In genomic region chr19:1269065-1269477, GRCh38 we compare ENCODE assay signal across 8 cellular contexts. TPM values are rescaled to one million over a fixed set of nuclear protein-coding genes. Genes with fewer than 3 reads are reported as not detected.
DNase-seq lines count a peak whose midpoint lies in the region; ATAC-seq and TF ChIP-seq lines count a peak whose summit lies in the region.

TSS of gene CIRBP (plus strand) at chr19:1269332. CDS start at chr19:1270934, 1,602 bp downstream.

- peaks cover 44% of the 10 kb centered on the region for H3K79me2 ChIP-seq in PC-9 (ENCODE audit: low read depth)

- H3K4me1 ChIP-seq in PC-9 (replicated peaks; ENCODE audit: insufficient read depth) (peaks cover 51% of the 10 kb centered on the region), mucosa of rectum (ENCODE audit: control insufficient read depth in 2 of 2, insufficient read depth in 2 of 2, low read length in 2 of 2) (peaks cover 72 to 76% of the 10 kb centered on the region in 2 donors)

- peaks cover 43% of the 10 kb centered on the region for H3F3A ChIP-seq in PC-9 (ENCODE audit: insufficient read depth, low read depth)

- H3K9me3 ChIP-seq in PC-9 (ENCODE audit: insufficient read depth, low read depth): no peaks in the 10 kb centered on the region
- no peaks in the 10 kb centered on the region for H3K9me3 ChIP-seq in mucosa of rectum (ENCODE audit: control insufficient read depth in 2 of 2, low read length in 2 of 2)

- TF ChIP-seq CTCF in PC-9 (conservative IDR thresholded peaks at IDR 0.05): no peak

- H4K20me1 ChIP-seq in PC-9 (ENCODE audit: insufficient read depth): peaks cover 12% of the 10 kb centered on the region

- H3K9me2 ChIP-seq in PC-9 (ENCODE audit: insufficient read depth): no peaks in the 10 kb centered on the region

- peak within 1 kb of the TSS; percentile 82 for H3K27ac ChIP-seq in PC-9
- peak within 1 kb of the TSS; percentile 99 for H3K27ac ChIP-seq in epithelial cell of prostate
- H3K27ac ChIP-seq in mucosa of rectum (ENCODE audit: low read depth in 2 of 2, low read length in 2 of 2): peak within 1 kb of the TSS; percentile 95 to 96

- H3K36me3 ChIP-seq in PC-9 (ENCODE audit: low read depth) (peaks cover 11% of the 10 kb centered on the region; the same call in 1 of the 2 replicates), mucosa of rectum (ENCODE audit: control insufficient read depth in 2 of 2, insufficient read depth in 2 of 2, low read length in 2 of 2) (peaks cover 33 to 38% of the 10 kb centered on the region in 2 donors)

- ATAC-seq in GM21576 (IDR thresholded peaks at IDR 0.05; ENCODE audit: unreplicated experiment): peak; percentile 56

- intact Hi-C loops in PC-9 (cut with micrococcal nuclease; ENCODE audit: unreplicated experiment): no loop called here

- in situ Hi-C loops in KBM-7 (cut with MboI; ENCODE audit: low pct_unique_long_range_greater_than_20kb, low sequenced_read_pairs): no loop called here

- H3K27me3 ChIP-seq in PC-9 (ENCODE audit: insufficient read depth, low read depth) (no peaks in the 10 kb centered on the region), mucosa of rectum (ENCODE audit: control insufficient read depth in 2 of 2, insufficient read depth in 2 of 2, low read length in 2 of 2) (no peaks in the 10 kb centered on the region)

- DNase-seq in DMS114 treated with DMSO at 0.1 percent for 48 hours (lab: John Stamatoyannopoulos, UW; ENCODE audit: unreplicated experiment) (peak; percentile 86), KBM-7 (peak; percentile 98), PC-9 (peak; percentile 90 to 97), activated T-cell treated with anti-CD3 and anti-CD28 coated beads for 48 hours (ENCODE audit: low read depth) (peak; percentile 99), epithelial cell of prostate (ENCODE audit: low read depth, low spot score) (peak; percentile 90)
- peak; percentile 99 for DNase-seq in stimulated activated CD8-positive, alpha-beta memory T cell treated with anti-CD3 and anti-CD28 coated beads, Interleukin-4, amount 100 ng/mL, for 4 hours (ENCODE audit: low read depth in 2 of 2, low spot score in 1 of 2)

- CTCF ChIA-PET in PC-9 (lab: Charles Lee): interaction anchor here (0.6 to 5.0 kb wide), 3 partner anchors 16 to 187 kb away, joined by 4 to 76 read pairs (median 5); no protein-coding TSS in a partner anchor

- POLR2A ChIA-PET in PC-9 (lab: Charles Lee; ENCODE audit: unreplicated experiment): interaction anchor here (0.5 to 1.3 kb wide), 25 partner anchors 9 to 1266 kb away, joined by 3 to 23 read pairs (median 5); partner anchors contain the start of genes ABCA7, GPX4 and REEP6

- peak within 1 kb of the TSS; percentile 84 for H3K4me2 ChIP-seq in PC-9

- peak within 1 kb of the TSS; percentile 90 to 96 for H3K9ac ChIP-seq in mucosa of rectum (ENCODE audit: low read depth in 1 of 2, low read length in 2 of 2)

- H2AFZ ChIP-seq in PC-9: no peak within 1 kb of the TSS

- BruUV-seq in PC-9 (replicated peaks; lab: Mats Ljungman, UMichigan): no TSS peak

- H3K4me3 ChIP-seq in PC-9: peak within 1 kb of the TSS; percentile 67
- peak within 1 kb of the TSS; percentile 84 to 98 for H3K4me3 ChIP-seq in mucosa of rectum (ENCODE audit: low read length in 2 of 2)

RNA-seq across cellular contexts. Expression of gene CIRBP, which starts in this region (rescaled TPM):
- 86.9 and 143 TPM in 2 replicates for total RNA-seq in PC-9 (2021)

Comparison
In these comparisons a context has a peak if more than half of its experiments do, and no peak if none do; other contexts are left out.
1. Peak in every context shown above with its lines: DNase-seq, ATAC-seq, H3K4me3 ChIP-seq and H3K27ac ChIP-seq.